ENCODE assay signal across 9 cellular contexts in the genomic region with DNA sequence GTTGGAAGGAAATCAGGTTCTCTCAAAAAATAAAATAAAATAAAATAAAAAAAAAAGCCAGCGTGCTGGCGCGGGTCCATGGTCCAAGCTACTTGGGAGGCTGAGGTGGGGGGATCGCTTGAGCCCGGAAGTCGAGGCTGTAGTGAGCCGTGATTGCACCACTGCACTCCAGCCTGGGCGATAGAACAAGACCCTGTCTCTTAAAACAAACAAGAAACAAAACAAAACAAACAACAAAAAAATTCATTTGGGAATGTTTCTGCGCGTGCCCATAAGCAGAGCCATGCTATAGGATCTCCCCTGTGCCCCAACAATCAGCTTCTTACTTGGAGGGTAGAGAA. TPM values are rescaled to one million over a fixed set of nuclear protein-coding genes. Genes with fewer than 3 reads are reported as not detected.
A peak's percentile ranks its signal among the peaks of the same experiment; 100 is the strongest.
DNase-seq lines count a peak whose midpoint lies in the region; ATAC-seq and TF ChIP-seq lines count a peak whose summit lies in the region.
"Had no signal": no experiment of that assay in that cellular context is flagged by ENCODE, and none has a peak within 500 bp of the region (broad histone marks: within the 10 kb centered on the region; RNA-seq: fewer than 3 reads in every experiment).

No MANE protein-coding gene starts in this region.

- TF ChIP-seq CTCF in DND-41 (IDR thresholded peaks at IDR 0.05; ENCODE audit: borderline replicate concordance, extremely low read depth, low read length, poor library complexity, severe bottlenecking): no peak
- no peak for TF ChIP-seq CTCF in RWPE2 (IDR thresholded peaks at IDR 0.05; ENCODE audit: poor library complexity, severe bottlenecking)
- no peak for TF ChIP-seq CTCF in progenitor cell of endocrine pancreas (IDR thresholded peaks at IDR 0.05; ENCODE audit: unreplicated experiment)

- no peaks in the 10 kb centered on the region for H3K36me3 ChIP-seq in DND-41 (ENCODE audit: insufficient read depth, low read length)
- no peaks in the 10 kb centered on the region for H3K36me3 ChIP-seq in RWPE2 (ENCODE audit: low read depth)
- H3K36me3 ChIP-seq in esophagus (ENCODE audit: control insufficient read depth in 2 of 2, insufficient read depth in 2 of 2, low read length in 1 of 2): no peaks in the 10 kb centered on the region

- ATAC-seq in DND-41 (ENCODE audit: insufficient read depth, low read depth) (no peak), RWPE2 (ENCODE audit: low read depth) (no peak), HG02610 (IDR thresholded peaks at IDR 0.05; ENCODE audit: unreplicated experiment) (no peak)

- DNase-seq in DND-41 (no peak), RWPE2 (ENCODE audit: low spot score) (no peak), progenitor cell of endocrine pancreas (ENCODE audit: low spot score, unreplicated experiment) (no peak), hypothalamus (lab: John Stamatoyannopoulos, UW) (no peak), germinal center (ENCODE audit: low spot score) (no peak), DMS53 treated with DMSO at 0.1 percent for 48 hours (lab: John Stamatoyannopoulos, UW; ENCODE audit: unreplicated experiment) (no peak)

- H3K4me3 Mint-ChIP-seq in progenitor cell of endocrine pancreas (ENCODE audit: low read depth): peak overlapping the region; percentile 93

- H3K27ac ChIP-seq in DND-41 (ENCODE audit: low read length) (no peak overlapping the region), RWPE2 (ENCODE audit: poor library complexity, severe bottlenecking) (no peak overlapping the region), esophagus (ENCODE audit: low read depth in 2 of 2, low read length in 1 of 2) (no peak overlapping the region)

- H3K27ac Mint-ChIP-seq in progenitor cell of endocrine pancreas: no peak overlapping the region

- H3K27me3 Mint-ChIP-seq in progenitor cell of endocrine pancreas: peaks cover 31% of the 10 kb centered on the region

- WGBS in esophagus, 2 donors: 28 to 42% methylated on average over 10 of the region's 10 CpGs

- H3K9me3 ChIP-seq in DND-41 (ENCODE audit: insufficient read depth, low read length, severe bottlenecking): no peaks in the 10 kb centered on the region
- no peaks in the 10 kb centered on the region for H3K9me3 ChIP-seq in RWPE2 (ENCODE audit: severe bottlenecking)
- H3K9me3 ChIP-seq in esophagus (ENCODE audit: control insufficient read depth in 2 of 2, insufficient read depth in 1 of 2, low read depth in 1 of 2, low read length in 1 of 2): no peaks in the 10 kb centered on the region

- no peaks in the 10 kb centered on the region for H3K36me3 Mint-ChIP-seq in progenitor cell of endocrine pancreas (ENCODE audit: insufficient read depth)

- no peaks in the 10 kb centered on the region for H3K79me2 ChIP-seq in DND-41 (ENCODE audit: insufficient read depth, low read length)

- no peaks in the 10 kb centered on the region for H4K20me1 ChIP-seq in DND-41 (ENCODE audit: insufficient read depth, low read length)

- H3K4me2 ChIP-seq in DND-41 (ENCODE audit: insufficient read depth, low read length): peak overlapping the region; percentile 84

- H3K9ac ChIP-seq in DND-41 (ENCODE audit: low read depth, low read length): 0 out of 2 replicates have a peak overlapping the region, but pooled peaks have one; percentile 55

- peak overlapping the region; percentile 95; the same call in 1 of the 2 replicates for H2AFZ ChIP-seq in DND-41 (ENCODE audit: low read depth, low read length)

- peak overlapping the region in 1 of 2 experiments; percentile 59; a peak in 1 of 4 replicates for H3K4me3 ChIP-seq in DND-41 (ENCODE audit: low read depth in 1 of 2, low read length in 2 of 2)
- peak overlapping the region; percentile 40 for H3K4me3 ChIP-seq in RWPE2 (ENCODE audit: severe bottlenecking)
- peak overlapping the region; percentile 43 to 53 for H3K4me3 ChIP-seq in esophagus (ENCODE audit: low read depth in 1 of 2, low read length in 2 of 2)

- H3K9me3 Mint-ChIP-seq in progenitor cell of endocrine pancreas (ENCODE audit: low read depth): no peaks in the 10 kb centered on the region

- H3K27me3 ChIP-seq in DND-41 (ENCODE audit: insufficient read depth, low read length, poor library complexity): no peaks in the 10 kb centered on the region
- H3K27me3 ChIP-seq in RWPE2 (ENCODE audit: insufficient read depth, poor library complexity, severe bottlenecking): no peaks in the 10 kb centered on the region
- no peaks in the 10 kb centered on the region for H3K27me3 ChIP-seq in esophagus (ENCODE audit: control insufficient read depth in 1 of 2, insufficient read depth in 2 of 2, low read length in 2 of 2)

- H3K4me1 ChIP-seq in DND-41 (ENCODE audit: insufficient read depth, low read length): peaks cover 20% of the 10 kb centered on the region
- H3K4me1 ChIP-seq in RWPE2 (ENCODE audit: insufficient read depth, poor library complexity, severe bottlenecking): no peaks in the 10 kb centered on the region
- peaks cover 0 to 2% of the 10 kb centered on the region in 2 donors for H3K4me1 ChIP-seq in esophagus (ENCODE audit: control insufficient read depth in 2 of 2, insufficient read depth in 2 of 2, low read length in 1 of 2)

- H3K4me1 Mint-ChIP-seq in progenitor cell of endocrine pancreas (ENCODE audit: low read depth): peaks cover 6% of the 10 kb centered on the region

RNA-seq across cellular contexts. Expression of gene CD8A, which starts 16.4 kb away (rescaled TPM):
- polyA plus RNA-seq in esophagus: 1 to 10 TPM; 3.5 to 4.2 TPM
- total RNA-seq in progenitor cell of endocrine pancreas: 0.13 and 0.19 TPM in 2 replicates
- total RNA-seq: HT-29 had no signal

RNA-seq across cellular contexts. Expression of gene CD8B, which starts 54.6 kb away (rescaled TPM):
- 1 to 10 TPM; 1.6 to 1.7 TPM for polyA plus RNA-seq in esophagus
- total RNA-seq in progenitor cell of endocrine pancreas: 0.62 TPM in 1 of 2 replicates, not detected in the other
- total RNA-seq: HT-29 had no signal
